In genomic region chrX:13996650-13997049, GRCh38 we compare ENCODE assay signal across 29 cellular contexts.
"Had no signal": no experiment of that assay in that cellular context is flagged by ENCODE, and none has a peak within 500 bp of the region (broad histone marks: within the 10 kb centered on the region; RNA-seq: fewer than 3 reads in every experiment).

No MANE protein-coding gene starts in this region.

- H3K4me1 Mint-ChIP-seq: activated CD4-positive, alpha-beta memory T cell treated with anti-CD3 and anti-CD28 coated beads, Interleukin-2, amount 10 ng/mL, durations not matched to agents 7 days and 5 days; activated CD4-positive, alpha-beta T cell treated with anti-CD3 and anti-CD28 coated beads, Interleukin-2, amount 10 ng/mL, durations not matched to agents 24 days and 14 days; immature natural killer cell; naive B cell; nephron progenitor cell; stimulated activated memory B cell treated with anti-CD40 and anti-IgM and Interleukin-4, amounts not matched to agents 10 μg/mL and 1 μg/mL and 100 μg/mL, for 72 hours; stimulated activated naive CD8-positive, alpha-beta T cell treated with anti-CD3 and anti-CD28 coated beads, Interleukin-15, amount 100 ng/mL, for 72 hours had no signal

- H3K27ac Mint-ChIP-seq: activated CD4-positive, alpha-beta memory T cell treated with anti-CD3 and anti-CD28 coated beads, Interleukin-2, amount 10 ng/mL, durations not matched to agents 7 days and 5 days; activated CD4-positive, alpha-beta T cell treated with anti-CD3 and anti-CD28 coated beads, Interleukin-2, amount 10 ng/mL, durations not matched to agents 24 days and 14 days; activated naive CD4-positive, alpha-beta T cell treated with anti-CD3 and anti-CD28 coated beads, Interleukin-2, amount 50 U/mL, for 72 hours; activated T-cell treated with anti-CD3 and anti-CD28 coated beads, Interleukin-2, amount 50 U/mL, for 72 hours; effector memory CD8-positive, alpha-beta T cell; immature natural killer cell; naive B cell; nephron progenitor cell; stimulated activated memory B cell treated with anti-CD40 and anti-IgM and Interleukin-4, amounts not matched to agents 10 μg/mL and 1 μg/mL and 100 μg/mL, for 72 hours; stimulated activated naive CD8-positive, alpha-beta T cell treated with anti-CD3 and anti-CD28 coated beads, Interleukin-15, amount 100 ng/mL, for 72 hours had no signal

- ATAC-seq: activated CD4-positive, CD25-positive, alpha-beta regulatory T cell treated with anti-CD3 and anti-CD28 coated beads, Interleukin-2, amount 50 U/mL, for 24 hours; activated naive CD4-positive, alpha-beta T cell treated with anti-CD3 and anti-CD28 coated beads, Interleukin-2, amount 50 U/mL, for 72 hours; activated T-cell treated with anti-CD3 and anti-CD28 coated beads, Interleukin-2, amount 50 U/mL, for 72 hours; effector memory CD8-positive, alpha-beta T cell; gastroesophageal sphincter; heart left ventricle; left lung; lower lobe of right lung; pancreas; psoas muscle; stimulated activated memory B cell treated with anti-CD40 and anti-IgM and Interleukin-4, amounts not matched to agents 10 μg/mL and 1 μg/mL and 100 μg/mL, for 72 hours; stimulated activated naive CD8-positive, alpha-beta T cell treated with anti-CD3 and anti-CD28 coated beads, Interleukin-15, amount 100 ng/mL, for 72 hours had no signal

- H3K27ac ChIP-seq: colonic mucosa, gastroesophageal sphincter, heart left ventricle, left lung, lower lobe of right lung, neutrophil, pancreas, psoas muscle, right atrium auricular region, suprapubic skin, tibial nerve, VCaP had no signal

- H3K9me3 ChIP-seq: colonic mucosa, gastroesophageal sphincter, heart left ventricle, left lung, lower lobe of right lung, neutrophil, pancreas, psoas muscle, right atrium auricular region, suprapubic skin, tibial nerve had no signal

- DNase-seq: activated CD4-positive, alpha-beta memory T cell treated with anti-CD3 and anti-CD28 coated beads, Interleukin-2, amount 10 ng/mL, durations not matched to agents 7 days and 5 days; activated CD4-positive, alpha-beta T cell treated with anti-CD3 and anti-CD28 coated beads, Interleukin-2, amount 10 ng/mL, durations not matched to agents 24 days and 14 days; activated naive CD4-positive, alpha-beta T cell; activated T-cell treated with anti-CD3 and anti-CD28 coated beads, Interleukin-2, amount 50 U/mL, for 72 hours; colonic mucosa; effector memory CD8-positive, alpha-beta T cell; erythroblast; heart left ventricle; immature natural killer cell; left lung; lower lobe of right lung; naive B cell; nephron progenitor cell; pancreas; psoas muscle; stimulated activated CD4-positive, alpha-beta T cell treated with anti-CD3 and anti-CD28 coated beads, Interleukin-1b, Interleukin-23, amount 100 ng/mL, for 48 hours; stimulated activated CD4-positive, alpha-beta T cell treated with anti-CD3 and anti-CD28 coated beads, Interleukin-4, amount 100 ng/mL, for 4 hours; stimulated activated CD8-positive, alpha-beta memory T cell treated with anti-CD3 and anti-CD28 coated beads, Interleukin-4, amount 100 ng/mL, for 48 hours; stimulated activated naive CD8-positive, alpha-beta T cell treated with anti-CD3 and anti-CD28 coated beads, Interleukin-15, amount 100 ng/mL, for 72 hours; T-helper 1 cell had no signal

- H3K4me3 Mint-ChIP-seq: activated CD4-positive, alpha-beta memory T cell treated with anti-CD3 and anti-CD28 coated beads, Interleukin-2, amount 10 ng/mL, durations not matched to agents 7 days and 5 days; activated CD4-positive, alpha-beta T cell treated with anti-CD3 and anti-CD28 coated beads, Interleukin-2, amount 10 ng/mL, durations not matched to agents 24 days and 14 days; activated T-cell treated with anti-CD3 and anti-CD28 coated beads, Interleukin-2, amount 50 U/mL, for 72 hours; effector memory CD8-positive, alpha-beta T cell; immature natural killer cell; naive B cell; nephron progenitor cell; stimulated activated memory B cell treated with anti-CD40 and anti-IgM and Interleukin-4, amounts not matched to agents 10 μg/mL and 1 μg/mL and 100 μg/mL, for 72 hours; stimulated activated naive CD8-positive, alpha-beta T cell treated with anti-CD3 and anti-CD28 coated beads, Interleukin-15, amount 100 ng/mL, for 72 hours had no signal

- H3K27me3 Mint-ChIP-seq: activated CD4-positive, alpha-beta memory T cell treated with anti-CD3 and anti-CD28 coated beads, Interleukin-2, amount 10 ng/mL, durations not matched to agents 7 days and 5 days; activated CD4-positive, alpha-beta T cell treated with anti-CD3 and anti-CD28 coated beads, Interleukin-2, amount 10 ng/mL, durations not matched to agents 24 days and 14 days; effector memory CD8-positive, alpha-beta T cell; naive B cell; stimulated activated memory B cell treated with anti-CD40 and anti-IgM and Interleukin-4, amounts not matched to agents 10 μg/mL and 1 μg/mL and 100 μg/mL, for 72 hours; stimulated activated naive CD8-positive, alpha-beta T cell treated with anti-CD3 and anti-CD28 coated beads, Interleukin-15, amount 100 ng/mL, for 72 hours had no signal

- H3K36me3 Mint-ChIP-seq: activated naive CD4-positive, alpha-beta T cell treated with anti-CD3 and anti-CD28 coated beads, Interleukin-2, amount 50 U/mL, for 72 hours had no signal
